1 cellular context compared by ENCODE assay signal in the genomic region with DNA sequence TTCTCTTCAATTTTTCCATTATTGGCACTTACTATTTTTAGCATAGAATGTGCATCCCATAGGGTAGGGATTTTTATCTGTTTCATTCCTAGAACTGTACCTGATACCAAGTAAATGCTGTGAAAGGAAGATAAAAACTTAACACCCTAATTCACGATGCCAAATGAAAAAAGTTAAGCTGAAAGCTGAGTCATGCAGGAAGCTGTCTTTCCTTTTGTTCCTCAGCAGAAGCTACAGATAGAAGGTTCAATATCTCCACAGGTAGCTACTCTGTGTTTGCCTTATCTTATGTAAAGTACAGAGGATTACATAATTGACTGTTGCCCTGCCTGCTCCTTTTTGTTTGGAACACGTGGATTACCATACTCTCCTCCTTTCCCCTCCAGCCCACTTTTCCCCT.
TF ChIP-seq lines count a peak whose summit lies in the region.

No MANE protein-coding gene starts in this region.

TF ChIP-seq in H1, 55 proteins besides CTCF, POLR2A, EP300 and RAD21 (continued from another document):
- TF ChIP-seq, protein P1, sequence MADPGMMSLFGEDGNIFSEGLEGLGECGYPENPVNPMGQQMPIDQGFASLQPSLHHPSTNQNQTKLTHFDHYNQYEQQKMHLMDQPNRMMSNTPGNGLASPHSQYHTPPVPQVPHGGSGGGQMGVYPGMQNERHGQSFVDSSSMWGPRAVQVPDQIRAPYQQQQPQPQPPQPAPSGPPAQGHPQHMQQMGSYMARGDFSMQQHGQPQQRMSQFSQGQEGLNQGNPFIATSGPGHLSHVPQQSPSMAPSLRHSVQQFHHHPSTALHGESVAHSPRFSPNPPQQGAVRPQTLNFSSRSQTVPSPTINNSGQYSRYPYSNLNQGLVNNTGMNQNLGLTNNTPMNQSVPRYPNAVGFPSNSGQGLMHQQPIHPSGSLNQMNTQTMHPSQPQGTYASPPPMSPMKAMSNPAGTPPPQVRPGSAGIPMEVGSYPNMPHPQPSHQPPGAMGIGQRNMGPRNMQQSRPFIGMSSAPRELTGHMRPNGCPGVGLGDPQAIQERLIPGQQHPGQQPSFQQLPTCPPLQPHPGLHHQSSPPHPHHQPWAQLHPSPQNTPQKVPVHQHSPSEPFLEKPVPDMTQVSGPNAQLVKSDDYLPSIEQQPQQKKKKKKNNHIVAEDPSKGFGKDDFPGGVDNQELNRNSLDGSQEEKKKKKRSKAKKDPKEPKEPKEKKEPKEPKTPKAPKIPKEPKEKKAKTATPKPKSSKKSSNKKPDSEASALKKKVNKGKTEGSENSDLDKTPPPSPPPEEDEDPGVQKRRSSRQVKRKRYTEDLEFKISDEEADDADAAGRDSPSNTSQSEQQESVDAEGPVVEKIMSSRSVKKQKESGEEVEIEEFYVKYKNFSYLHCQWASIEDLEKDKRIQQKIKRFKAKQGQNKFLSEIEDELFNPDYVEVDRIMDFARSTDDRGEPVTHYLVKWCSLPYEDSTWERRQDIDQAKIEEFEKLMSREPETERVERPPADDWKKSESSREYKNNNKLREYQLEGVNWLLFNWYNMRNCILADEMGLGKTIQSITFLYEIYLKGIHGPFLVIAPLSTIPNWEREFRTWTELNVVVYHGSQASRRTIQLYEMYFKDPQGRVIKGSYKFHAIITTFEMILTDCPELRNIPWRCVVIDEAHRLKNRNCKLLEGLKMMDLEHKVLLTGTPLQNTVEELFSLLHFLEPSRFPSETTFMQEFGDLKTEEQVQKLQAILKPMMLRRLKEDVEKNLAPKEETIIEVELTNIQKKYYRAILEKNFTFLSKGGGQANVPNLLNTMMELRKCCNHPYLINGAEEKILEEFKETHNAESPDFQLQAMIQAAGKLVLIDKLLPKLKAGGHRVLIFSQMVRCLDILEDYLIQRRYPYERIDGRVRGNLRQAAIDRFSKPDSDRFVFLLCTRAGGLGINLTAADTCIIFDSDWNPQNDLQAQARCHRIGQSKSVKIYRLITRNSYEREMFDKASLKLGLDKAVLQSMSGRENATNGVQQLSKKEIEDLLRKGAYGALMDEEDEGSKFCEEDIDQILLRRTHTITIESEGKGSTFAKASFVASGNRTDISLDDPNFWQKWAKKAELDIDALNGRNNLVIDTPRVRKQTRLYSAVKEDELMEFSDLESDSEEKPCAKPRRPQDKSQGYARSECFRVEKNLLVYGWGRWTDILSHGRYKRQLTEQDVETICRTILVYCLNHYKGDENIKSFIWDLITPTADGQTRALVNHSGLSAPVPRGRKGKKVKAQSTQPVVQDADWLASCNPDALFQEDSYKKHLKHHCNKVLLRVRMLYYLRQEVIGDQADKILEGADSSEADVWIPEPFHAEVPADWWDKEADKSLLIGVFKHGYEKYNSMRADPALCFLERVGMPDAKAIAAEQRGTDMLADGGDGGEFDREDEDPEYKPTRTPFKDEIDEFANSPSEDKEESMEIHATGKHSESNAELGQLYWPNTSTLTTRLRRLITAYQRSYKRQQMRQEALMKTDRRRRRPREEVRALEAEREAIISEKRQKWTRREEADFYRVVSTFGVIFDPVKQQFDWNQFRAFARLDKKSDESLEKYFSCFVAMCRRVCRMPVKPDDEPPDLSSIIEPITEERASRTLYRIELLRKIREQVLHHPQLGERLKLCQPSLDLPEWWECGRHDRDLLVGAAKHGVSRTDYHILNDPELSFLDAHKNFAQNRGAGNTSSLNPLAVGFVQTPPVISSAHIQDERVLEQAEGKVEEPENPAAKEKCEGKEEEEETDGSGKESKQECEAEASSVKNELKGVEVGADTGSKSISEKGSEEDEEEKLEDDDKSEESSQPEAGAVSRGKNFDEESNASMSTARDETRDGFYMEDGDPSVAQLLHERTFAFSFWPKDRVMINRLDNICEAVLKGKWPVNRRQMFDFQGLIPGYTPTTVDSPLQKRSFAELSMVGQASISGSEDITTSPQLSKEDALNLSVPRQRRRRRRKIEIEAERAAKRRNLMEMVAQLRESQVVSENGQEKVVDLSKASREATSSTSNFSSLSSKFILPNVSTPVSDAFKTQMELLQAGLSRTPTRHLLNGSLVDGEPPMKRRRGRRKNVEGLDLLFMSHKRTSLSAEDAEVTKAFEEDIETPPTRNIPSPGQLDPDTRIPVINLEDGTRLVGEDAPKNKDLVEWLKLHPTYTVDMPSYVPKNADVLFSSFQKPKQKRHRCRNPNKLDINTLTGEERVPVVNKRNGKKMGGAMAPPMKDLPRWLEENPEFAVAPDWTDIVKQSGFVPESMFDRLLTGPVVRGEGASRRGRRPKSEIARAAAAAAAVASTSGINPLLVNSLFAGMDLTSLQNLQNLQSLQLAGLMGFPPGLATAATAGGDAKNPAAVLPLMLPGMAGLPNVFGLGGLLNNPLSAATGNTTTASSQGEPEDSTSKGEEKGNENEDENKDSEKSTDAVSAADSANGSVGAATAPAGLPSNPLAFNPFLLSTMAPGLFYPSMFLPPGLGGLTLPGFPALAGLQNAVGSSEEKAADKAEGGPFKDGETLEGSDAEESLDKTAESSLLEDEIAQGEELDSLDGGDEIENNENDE (IDR thresholded peaks at IDR 0.05; ENCODE audit: insufficient replicate concordance, low read length) = peak; percentile 63
- no peak for TF ChIP-seq BRCA1 (IDR thresholded peaks at IDR 0.05; ENCODE audit: low read depth, low read length)
- no peak for TF ChIP-seq KDM1A (IDR thresholded peaks at IDR 0.05; ENCODE audit: borderline replicate concordance, low read length)
- TF ChIP-seq, protein P2, sequence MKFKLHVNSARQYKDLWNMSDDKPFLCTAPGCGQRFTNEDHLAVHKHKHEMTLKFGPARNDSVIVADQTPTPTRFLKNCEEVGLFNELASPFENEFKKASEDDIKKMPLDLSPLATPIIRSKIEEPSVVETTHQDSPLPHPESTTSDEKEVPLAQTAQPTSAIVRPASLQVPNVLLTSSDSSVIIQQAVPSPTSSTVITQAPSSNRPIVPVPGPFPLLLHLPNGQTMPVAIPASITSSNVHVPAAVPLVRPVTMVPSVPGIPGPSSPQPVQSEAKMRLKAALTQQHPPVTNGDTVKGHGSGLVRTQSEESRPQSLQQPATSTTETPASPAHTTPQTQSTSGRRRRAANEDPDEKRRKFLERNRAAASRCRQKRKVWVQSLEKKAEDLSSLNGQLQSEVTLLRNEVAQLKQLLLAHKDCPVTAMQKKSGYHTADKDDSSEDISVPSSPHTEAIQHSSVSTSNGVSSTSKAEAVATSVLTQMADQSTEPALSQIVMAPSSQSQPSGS (IDR thresholded peaks at IDR 0.05; ENCODE audit: low read length) = peak; percentile 91
- 0 out of 2 replicates have a peak, but pooled peaks have one; percentile 18 for TF ChIP-seq SP1 (IDR thresholded peaks at IDR 0.05; ENCODE audit: low read depth, low read length)
- TF ChIP-seq CEBPB (IDR thresholded peaks at IDR 0.05; ENCODE audit: low read depth, low read length) = peak; percentile 67; the same call in 1 of the 2 replicates
- TF ChIP-seq HDAC6 (IDR thresholded peaks at IDR 0.05; ENCODE audit: low read depth, low read length) = no peak
- TF ChIP-seq POLR2AphosphoS5 (IDR thresholded peaks at IDR 0.05; ENCODE audit: low read depth, low read length) = no peak
- peak; percentile 88 for TF ChIP-seq JUND (IDR thresholded peaks at IDR 0.05; ENCODE audit: low read length)
- peak; percentile 63; the same call in 1 of the 2 replicates for TF ChIP-seq JUN (IDR thresholded peaks at IDR 0.05; ENCODE audit: low read depth, low read length)
- TF ChIP-seq MAFK (IDR thresholded peaks at IDR 0.05; ENCODE audit: low read depth, low read length) = peak; percentile 95
- no peak for TF ChIP-seq NRF1 (IDR thresholded peaks at IDR 0.05; ENCODE audit: low read depth, low read length)
- TF ChIP-seq, protein P3, sequence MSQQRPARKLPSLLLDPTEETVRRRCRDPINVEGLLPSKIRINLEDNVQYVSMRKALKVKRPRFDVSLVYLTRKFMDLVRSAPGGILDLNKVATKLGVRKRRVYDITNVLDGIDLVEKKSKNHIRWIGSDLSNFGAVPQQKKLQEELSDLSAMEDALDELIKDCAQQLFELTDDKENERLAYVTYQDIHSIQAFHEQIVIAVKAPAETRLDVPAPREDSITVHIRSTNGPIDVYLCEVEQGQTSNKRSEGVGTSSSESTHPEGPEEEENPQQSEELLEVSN (IDR thresholded peaks at IDR 0.05) = peak; percentile 13; the same call in 1 of the 2 replicates
- peak; percentile 97 for TF ChIP-seq BACH1 (IDR thresholded peaks at IDR 0.05; ENCODE audit: low read length)
- TF ChIP-seq RBBP5 (IDR thresholded peaks at IDR 0.05; ENCODE audit: borderline replicate concordance, low read depth, low read length) = no peak
- TF ChIP-seq, protein P4, sequence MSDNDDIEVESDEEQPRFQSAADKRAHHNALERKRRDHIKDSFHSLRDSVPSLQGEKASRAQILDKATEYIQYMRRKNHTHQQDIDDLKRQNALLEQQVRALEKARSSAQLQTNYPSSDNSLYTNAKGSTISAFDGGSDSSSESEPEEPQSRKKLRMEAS (IDR thresholded peaks at IDR 0.05) = peak; percentile 72
